9 cellular contexts compared by ENCODE assay signal in the genomic region with DNA sequence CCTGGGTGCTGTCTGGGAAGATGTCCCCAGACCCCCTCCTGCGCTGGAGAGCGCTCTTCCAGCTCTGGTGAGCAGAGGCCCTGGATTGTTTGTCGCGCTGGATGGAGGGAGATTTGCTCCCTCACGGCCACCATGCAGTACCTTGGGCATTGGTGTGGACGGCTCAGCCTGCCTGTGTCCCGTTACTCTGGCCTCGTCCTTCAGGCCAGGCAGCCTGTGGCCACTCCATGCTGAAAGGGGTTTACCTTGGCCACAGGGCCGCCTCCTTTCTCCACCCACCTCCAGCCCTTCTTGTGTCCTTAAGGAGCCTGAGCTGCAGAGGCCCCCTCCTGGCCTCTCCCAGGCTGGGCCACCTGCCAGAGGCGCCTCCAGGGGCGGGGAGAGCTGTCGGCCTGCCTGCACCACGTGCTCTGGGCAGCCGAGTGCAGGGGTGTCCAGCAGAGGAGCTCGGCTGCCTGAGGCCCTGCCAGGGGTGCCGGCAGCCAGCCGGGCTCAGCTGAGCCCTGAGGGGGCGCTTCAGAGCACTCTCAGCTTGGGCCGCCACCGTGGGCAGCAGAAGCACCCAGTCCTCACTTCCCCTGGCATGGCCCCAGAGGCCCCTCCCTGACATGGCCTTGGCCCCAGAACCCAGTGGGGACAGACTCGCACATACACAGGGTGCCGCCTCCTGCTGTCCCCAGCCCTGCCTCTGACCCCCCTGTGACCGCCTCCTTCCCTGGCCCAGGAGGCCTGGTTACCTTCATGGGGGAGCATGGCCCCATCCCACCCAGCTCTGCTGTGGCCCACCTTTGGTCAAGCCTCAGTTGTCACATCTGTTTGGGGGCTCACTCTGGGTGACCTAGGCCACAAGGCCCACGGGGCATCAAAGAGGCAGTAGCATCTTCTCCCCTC. TPM values are rescaled to one million over a fixed set of nuclear protein-coding genes. Genes with fewer than 3 reads are reported as not detected.
DNase-seq lines count a peak whose midpoint lies in the region; ATAC-seq, FAIRE-seq and TF ChIP-seq lines count a peak whose summit lies in the region.
"Had no signal": no experiment of that assay in that cellular context is flagged by ENCODE, and none has a peak within 500 bp of the region (broad histone marks: within the 10 kb centered on the region; RNA-seq: fewer than 3 reads in every experiment).

No MANE protein-coding gene starts in this region.

- H3K4me1 ChIP-seq in lung (ENCODE audit: control insufficient read depth in 2 of 2, insufficient read depth in 2 of 2, low read length in 2 of 2) = peaks cover 0 to 10% of the 10 kb centered on the region in 2 donors

- FAIRE-seq in urothelium cell line (lab: Jason Lieb, UNC) = no peak

- TF ChIP-seq CTCF in choroid plexus epithelial cell (conservative IDR thresholded peaks at IDR 0.05; ENCODE audit: low read depth, low read length) = peak; percentile 47
- TF ChIP-seq CTCF in lung (IDR thresholded peaks at IDR 0.05; ENCODE audit: control extremely low read depth, extremely low read depth) = no peak

- peak; percentile 42 for ATAC-seq in lung (ENCODE audit: insufficient read depth, low FRiP score)

- no peaks in the 10 kb centered on the region for H3K9me3 ChIP-seq in lung (ENCODE audit: control insufficient read depth in 2 of 2, insufficient read depth in 1 of 2, low read length in 1 of 2)

- DNase-seq in Daoy (ENCODE audit: low read depth) (peak; percentile 69), NCI-H2171 treated with DMSO at 0.1 percent for 48 hours (lab: John Stamatoyannopoulos, UW) (peak; percentile 24), choroid plexus epithelial cell (ENCODE audit: low read depth) (peak; percentile 96), lung (ENCODE audit: low spot score) (peak; percentile 90), urothelium cell line (ENCODE audit: low spot score) (peak; percentile 71), NCI-H774 (lab: John Stamatoyannopoulos, UW) (no peak), KG1 (lab: John Stamatoyannopoulos, UW) (no peak)
- DNase-seq in effector CD4-positive, alpha-beta T cell = no peak

- whole genome bisulfite sequencing in lung, 2 donors = 47 to 56% methylated on average over 23 to 24 of the region's 24 CpGs

- H3K27ac ChIP-seq in lung (ENCODE audit: low read depth in 1 of 2, low read length in 1 of 2) = peak overlapping the region; percentile 14 to 64

- H3K27me3 ChIP-seq in lung (ENCODE audit: control insufficient read depth, insufficient read depth) = no peaks in the 10 kb centered on the region

- H3K4me3 ChIP-seq in choroid plexus epithelial cell (ENCODE audit: low read depth, low read length) (peak overlapping the region; percentile 25), lung (no peak overlapping the region)

- peaks cover 0 to 21% of the 10 kb centered on the region in 2 donors for H3K36me3 ChIP-seq in lung (ENCODE audit: control insufficient read depth in 2 of 2, insufficient read depth in 2 of 2, low read length in 2 of 2)

RNA-seq across cellular contexts. Expression of gene CCND1, which starts 3.4 kb away (rescaled TPM):
- total RNA-seq in Daoy (2014; rRNA removed; shearing (Covaris generic)) = 180 and 264 TPM in 2 replicates
- total RNA-seq in lung = 100 to 1,000 TPM; 101 to 190 TPM
- polyA plus RNA-seq in lung = 10 to 100 TPM; 32.1 to 67.5 TPM

RNA-seq across cellular contexts. Expression of gene LTO1, which starts 30.8 kb away (rescaled TPM):
- 11.2 and 17.1 TPM in 2 replicates for total RNA-seq in Daoy (2014; rRNA removed; shearing (Covaris generic))
- 10 to 100 TPM; 12.4 to 25.9 TPM for total RNA-seq in lung
- polyA plus RNA-seq in lung = 10 to 100 TPM; 12.8 to 27.5 TPM

RNA-seq across cellular contexts. Expression of gene FGF19, which starts 59.5 kb away (rescaled TPM):
- not detected in 2 replicates for total RNA-seq in Daoy (2014; rRNA removed; shearing (Covaris generic))
- under 1 TPM in 1 of 2 donors, not detected in 1; 0.09 TPM for total RNA-seq in lung
- polyA plus RNA-seq in lung = not detected
- total RNA-seq: T-helper 1 cell treated with Interleukin-12 subunit alpha and Interleukin-12 subunit beta and Interleukin-4 antibody, amounts not matched to agents 30 ng/mL and 1 ng/mL, for 36 hours had no signal

Comparison
In these comparisons a context has a peak if more than half of its experiments do, and no peak if none do; other contexts are left out.
1. DNase-seq: peak in Daoy (single experiment), NCI-H2171 treated with DMSO at 0.1 percent for 48 hours (single experiment), choroid plexus epithelial cell (single experiment), lung (single experiment) and urothelium cell line (single experiment); none in effector CD4-positive, alpha-beta T cell (single experiment), NCI-H774 (single experiment) and KG1 (single experiment).